Comparison of ENCODE assay signal across 8 cellular contexts in genomic region chr12:122501489-122501989, GRCh38. TPM values are rescaled to one million over a fixed set of nuclear protein-coding genes. Genes with fewer than 3 reads are reported as not detected.
DNase-seq lines count a peak whose midpoint lies in the region; ATAC-seq and TF ChIP-seq lines count a peak whose summit lies in the region.

No MANE protein-coding gene starts in this region.

- peak; percentile 25 to 31 for ATAC-seq in stimulated activated naive B cell treated with anti-CD40 and anti-IgM and Interleukin-4, amounts not matched to agents 10 μg/mL and 1 μg/mL and 100 μg/mL, for 72 hours (replicated peaks)
- ATAC-seq in GM18868 (IDR thresholded peaks at IDR 0.05; ENCODE audit: unreplicated experiment), result no peak
- no peak for ATAC-seq in HG03378 (IDR thresholded peaks at IDR 0.05; ENCODE audit: unreplicated experiment)

- no peaks in the 10 kb centered on the region for H3K9me3 Mint-ChIP-seq in stimulated activated naive B cell treated with anti-CD40 and anti-IgM and Interleukin-4, amounts not matched to agents 10 μg/mL and 1 μg/mL and 100 μg/mL, for 72 hours

- peaks cover 17 to 26% of the 10 kb centered on the region in 2 donors for H3K36me3 Mint-ChIP-seq in stimulated activated naive B cell treated with anti-CD40 and anti-IgM and Interleukin-4, amounts not matched to agents 10 μg/mL and 1 μg/mL and 100 μg/mL, for 72 hours

- H3K4me1 Mint-ChIP-seq in stimulated activated naive B cell treated with anti-CD40 and anti-IgM and Interleukin-4, amounts not matched to agents 10 μg/mL and 1 μg/mL and 100 μg/mL, for 72 hours, result peaks cover 18 to 44% of the 10 kb centered on the region in 2 donors

- peak overlapping the region; percentile 96 to 97 for H3K4me3 Mint-ChIP-seq in stimulated activated naive B cell treated with anti-CD40 and anti-IgM and Interleukin-4, amounts not matched to agents 10 μg/mL and 1 μg/mL and 100 μg/mL, for 72 hours

- DNase-seq in NCI-H2029 treated with DMSO at 0.1 percent for 48 hours (lab: John Stamatoyannopoulos, UW) (peak; percentile 34), NCI-H2029 (lab: John Stamatoyannopoulos, UW) (no peak), SK-N-MC (ENCODE audit: low read depth, low spot score) (no peak), fibroblast of villous mesenchyme (ENCODE audit: low read depth) (no peak), mucosa of gallbladder (ENCODE audit: low spot score) (no peak)
- DNase-seq in stimulated activated naive B cell treated with anti-CD40 and anti-IgM and Interleukin-4, amounts not matched to agents 10 μg/mL and 1 μg/mL and 100 μg/mL, for 72 hours, result no peak

- peaks cover 55% of the 10 kb centered on the region for H3K36me3 ChIP-seq in SK-N-MC (ENCODE audit: insufficient read depth, low read length)

- no peaks in the 10 kb centered on the region for H3K27me3 Mint-ChIP-seq in stimulated activated naive B cell treated with anti-CD40 and anti-IgM and Interleukin-4, amounts not matched to agents 10 μg/mL and 1 μg/mL and 100 μg/mL, for 72 hours

- H3K27ac ChIP-seq in SK-N-MC, result peak overlapping the region; percentile 86

- H3K9me3 ChIP-seq in SK-N-MC (ENCODE audit: low read depth, low read length), result no peaks in the 10 kb centered on the region

- no peak for TF ChIP-seq CTCF in fibroblast of villous mesenchyme (IDR thresholded peaks at IDR 0.05; ENCODE audit: insufficient read depth, low read depth, low read length)

- H3K4me3 ChIP-seq in SK-N-MC (peak overlapping the region; percentile 88), fibroblast of villous mesenchyme (ENCODE audit: low read depth, low read length) (peak overlapping the region; percentile 98)

- no peak overlapping the region for H3K9ac ChIP-seq in SK-N-MC (ENCODE audit: insufficient read length)

- H3K27ac Mint-ChIP-seq in stimulated activated naive B cell treated with anti-CD40 and anti-IgM and Interleukin-4, amounts not matched to agents 10 μg/mL and 1 μg/mL and 100 μg/mL, for 72 hours, result peak overlapping the region; percentile 94

RNA-seq across cellular contexts. Expression of gene ZCCHC8, which starts 0.8 kb away (rescaled TPM):
- total RNA-seq in fibroblast of villous mesenchyme, result 18.0 and 22.5 TPM in 2 replicates
- 19.0 TPM for total RNA-seq in mucosa of gallbladder

RNA-seq across cellular contexts. Expression of gene RSRC2, which starts 25.2 kb away (rescaled TPM):
- total RNA-seq in fibroblast of villous mesenchyme (34.5 and 41.9 TPM in 2 replicates), mucosa of gallbladder (53.1 TPM)

RNA-seq across cellular contexts. Expression of gene KNTC1, which starts 25.5 kb away (rescaled TPM):
- 28.0 and 28.5 TPM in 2 replicates for total RNA-seq in fibroblast of villous mesenchyme
- total RNA-seq in mucosa of gallbladder, result 7.2 TPM

Comparison
In these comparisons a context has a peak if more than half of its experiments do, and no peak if none do; other contexts are left out.
1. ATAC-seq: peak in stimulated activated naive B cell treated with anti-CD40 and anti-IgM and Interleukin-4, amounts not matched to agents 10 μg/mL and 1 μg/mL and 100 μg/mL, for 72 hours (2 of 2); none in GM18868 (single experiment) and HG03378 (single experiment).